Comparison of ENCODE assay signal across 8 cellular contexts in the genomic region with DNA sequence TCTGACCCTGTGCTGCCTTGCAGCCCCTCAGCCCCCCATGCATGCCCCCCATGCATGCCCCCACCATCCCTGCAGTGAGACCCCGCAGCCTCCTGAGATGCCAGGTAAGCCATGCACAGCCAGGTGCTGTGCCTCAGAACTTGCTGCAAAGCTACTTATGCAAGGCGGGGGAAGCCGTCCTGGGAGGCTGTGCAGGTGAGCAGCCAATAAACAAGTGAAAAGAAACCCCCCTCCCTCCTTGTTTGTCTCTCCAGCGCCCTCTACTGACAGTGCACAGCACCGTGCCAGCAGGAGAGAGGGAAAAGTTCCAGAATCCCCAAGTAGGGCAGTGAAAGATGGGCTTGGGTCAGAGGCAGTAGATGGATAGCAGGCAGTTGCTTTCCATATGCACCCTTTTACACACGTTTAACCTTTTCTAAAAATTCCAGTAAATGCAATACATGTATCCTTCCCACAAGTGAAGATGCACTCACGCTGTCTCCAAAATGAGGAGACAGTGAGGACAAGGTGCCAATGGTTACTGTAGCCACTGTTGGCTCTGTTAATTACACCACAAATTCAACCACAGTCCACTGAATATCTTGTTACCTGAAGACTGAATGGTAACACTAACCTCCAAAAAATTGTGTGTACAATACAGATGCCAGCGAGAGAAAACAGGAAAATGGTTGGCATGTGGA. TPM values are rescaled to one million over a fixed set of nuclear protein-coding genes. Genes with fewer than 3 reads are reported as not detected.
DNase-seq lines count a peak whose midpoint lies in the region; ATAC-seq and TF ChIP-seq lines count a peak whose summit lies in the region.

No MANE protein-coding gene starts in this region.

- peak; percentile 84 for TF ChIP-seq CTCF in KMS-11 (conservative IDR thresholded peaks at IDR 0.05; ENCODE audit: low read depth, low read length)
- peak; percentile 89 for TF ChIP-seq CTCF in fibroblast of villous mesenchyme (IDR thresholded peaks at IDR 0.05; ENCODE audit: insufficient read depth, low read depth, low read length)

- peak overlapping the region; percentile 71 for H3K4me2 ChIP-seq in BLaER1
- no peak overlapping the region for H3K4me2 ChIP-seq in KMS-11

- H3K27me3 ChIP-seq in BLaER1 (no peaks in the 10 kb centered on the region), KMS-11 (ENCODE audit: insufficient read depth, low read depth) (no peaks in the 10 kb centered on the region)

- H3K79me2 ChIP-seq in KMS-11 (ENCODE audit: insufficient read depth, low read depth) = no peaks in the 10 kb centered on the region

- no peak overlapping the region for H2AFZ ChIP-seq in KMS-11 (ENCODE audit: low read depth)

- H3K36me3 ChIP-seq in BLaER1 (peaks cover 8% of the 10 kb centered on the region), KMS-11 (ENCODE audit: insufficient read depth) (no peaks in the 10 kb centered on the region)

- no peak overlapping the region for H3K9ac ChIP-seq in BLaER1
- H3K9ac ChIP-seq in KMS-11 = no peak overlapping the region

- ATAC-seq in GM18502 (IDR thresholded peaks at IDR 0.05; ENCODE audit: poor library complexity, unreplicated experiment) = peak; percentile 22
- ATAC-seq in GM19324 (IDR thresholded peaks at IDR 0.05; ENCODE audit: low FRiP score, unreplicated experiment) = no peak

- H4K20me1 ChIP-seq in BLaER1 (no peaks in the 10 kb centered on the region), KMS-11 (ENCODE audit: insufficient read depth) (no peaks in the 10 kb centered on the region)

- H3K4me3 ChIP-seq in BLaER1 (no peak overlapping the region), KMS-11 (IDR thresholded peaks at IDR 0.05; ENCODE audit: insufficient read depth, low read depth, low read length) (no peak overlapping the region), fibroblast of villous mesenchyme (ENCODE audit: low read depth, low read length) (no peak overlapping the region)

- H3K4me1 ChIP-seq in BLaER1 (peaks cover 39% of the 10 kb centered on the region), KMS-11 (ENCODE audit: low read depth, poor library complexity, severe bottlenecking) (peaks cover 19% of the 10 kb centered on the region)

- no peaks in the 10 kb centered on the region for H3K9me3 ChIP-seq in BLaER1

- H3K27ac ChIP-seq in BLaER1 = no peak overlapping the region
- no peak overlapping the region for H3K27ac ChIP-seq in KMS-11

- peak; percentile 9 for DNase-seq in RKO (ENCODE audit: low spot score)
- peak; percentile 62 for DNase-seq in fibroblast of villous mesenchyme (ENCODE audit: low read depth)
- peak; percentile 26 to 46 for DNase-seq in stimulated activated CD4-positive, alpha-beta T cell treated with anti-CD3 and anti-CD28 coated beads, Interleukin-2, amount 100 ng/mL, for 24 hours
- DNase-seq in activated effector memory CD4-positive, alpha-beta T cell treated with Interleukin-2 at 50 U/mL for 16 hours = no peak

RNA-seq across cellular contexts. Expression of gene TNFAIP2, which starts 18.0 kb away (rescaled TPM):
- 122 and 240 TPM in 2 replicates for total RNA-seq in fibroblast of villous mesenchyme

RNA-seq across cellular contexts. Expression of gene EXOC3L4, which starts 46.7 kb away (rescaled TPM):
- under 0.01 TPM in 1 of 2 replicates, not detected in the other for total RNA-seq in fibroblast of villous mesenchyme

RNA-seq across cellular contexts. Expression of gene LBHD2, which starts 57.2 kb away (rescaled TPM):
- not detected in 2 replicates for total RNA-seq in fibroblast of villous mesenchyme
